Comparison of ENCODE assay signal across 24 cellular contexts in genomic region chr11:117453886-117454563, GRCh38.
"Had no signal": no experiment of that assay in that cellular context is flagged by ENCODE, and none has a peak within 500 bp of the region (broad histone marks: within the 10 kb centered on the region; RNA-seq: fewer than 3 reads in every experiment).

No MANE protein-coding gene starts in this region.

- FAIRE-seq: small intestine, urothelium cell line had no signal

- H3K27ac ChIP-seq: neural progenitor cell, ovary, parathyroid adenoma, psoas muscle, right lobe of liver, sigmoid colon, stomach, thoracic aorta, thyroid gland, tibial nerve, upper lobe of left lung, vagina had no signal

- H3K4me3 ChIP-seq: neural progenitor cell, ovary, psoas muscle, right lobe of liver, sigmoid colon, stomach, thoracic aorta, thyroid gland, tibial nerve, upper lobe of left lung, vagina had no signal

- DNase-seq: occipital lobe; ovary; psoas muscle; right cardiac atrium; right lobe of liver; sigmoid colon; small intestine; stimulated activated CD4-positive, alpha-beta T cell treated with anti-CD3 and anti-CD28 coated beads, Interleukin-15, amount 100 ng/mL, for 24 hours; stimulated activated CD4-positive, alpha-beta T cell treated with anti-CD3 and anti-CD28 coated beads, Interleukin-2, amount 100 ng/mL, for 24 hours; stimulated activated CD4-positive, alpha-beta T cell treated with anti-CD3 and anti-CD28 coated beads, Interleukin-2, amount 100 ng/mL, for 48 hours; stimulated activated CD4-positive, alpha-beta T cell treated with anti-CD3 and anti-CD28 coated beads, Interleukin-4, amount 100 ng/mL, for 24 hours; stimulated activated naive B cell treated with anti-CD40 and anti-IgM and Interleukin-4, amounts not matched to agents 10 μg/mL and 1 μg/mL and 100 μg/mL, for 72 hours; stimulated activated naive CD4-positive, alpha-beta T cell treated with Interleukin-2 at 50 U/mL for 16 hours; stomach; thyroid gland; trophoblast cell; upper lobe of left lung had no signal

- H3K79me2 ChIP-seq: parathyroid adenoma had no signal

- H3K4me1 ChIP-seq: neural progenitor cell, parathyroid adenoma, psoas muscle, right lobe of liver, sigmoid colon, stomach, tibial nerve, upper lobe of left lung, vagina had no signal

- H3K9me3 ChIP-seq: psoas muscle, thoracic aorta, thyroid gland, vagina had no signal

- H3K4me2 ChIP-seq: neural progenitor cell had no signal

- ATAC-seq: psoas muscle; right cardiac atrium; right lobe of liver; stimulated activated effector memory CD8-positive, alpha-beta T cell treated with anti-CD3 and anti-CD28 coated beads, Interleukin-12 subunit alpha, Interleukin-12 subunit beta, amount 100 ng/mL, for 72 hours; stimulated activated naive B cell treated with anti-CD40 and anti-IgM and Interleukin-4, amounts not matched to agents 10 μg/mL and 1 μg/mL and 100 μg/mL, for 72 hours had no signal

- H3K9ac ChIP-seq: neural progenitor cell, parathyroid adenoma had no signal

- H3K27me3 ChIP-seq: neural progenitor cell, ovary, right lobe of liver, sigmoid colon, thyroid gland, tibial nerve, upper lobe of left lung, vagina had no signal

- H3K36me3 ChIP-seq: neural progenitor cell, ovary, right lobe of liver, sigmoid colon, thoracic aorta, thyroid gland, tibial nerve, upper lobe of left lung, vagina had no signal

- H2AFZ ChIP-seq: neural progenitor cell, parathyroid adenoma had no signal
